36 cellular contexts compared by ENCODE assay signal in genomic region chr20:20816969-20817368, GRCh38.
"Had no signal": no experiment of that assay in that cellular context is flagged by ENCODE, and none has a peak within 500 bp of the region (broad histone marks: within the 10 kb centered on the region; RNA-seq: fewer than 3 reads in every experiment).

No MANE protein-coding gene starts in this region.

- ATAC-seq: activated CD8-positive, alpha-beta T cell treated with anti-CD3 and anti-CD28 coated beads for 36 hours; activated naive CD4-positive, alpha-beta T cell treated with anti-CD3 and anti-CD28 coated beads, Interleukin-2, amount 50 U/mL, for 72 hours; activated T-cell treated with anti-CD3 and anti-CD28 coated beads, Interleukin-2, amount 50 U/mL, for 4 hours; activated T-cell treated with anti-CD3 and anti-CD28 coated beads, Interleukin-2, amount 50 U/mL, for 72 hours; activated T-helper 17 cell treated with anti-CD3 and anti-CD28 coated beads, Interleukin-2, amount 50 U/mL, for 72 hours; body of pancreas had no signal

- FAIRE-seq: astrocyte, TTC549 had no signal

- DNase-seq: activated B cell treated with CpG ODN at 0.5 μM for 24 hours; activated CD4-positive, alpha-beta memory T cell treated with anti-CD3 and anti-CD28 coated beads for 36 hours; activated CD4-positive, alpha-beta T cell treated with anti-CD3 and anti-CD28 coated beads for 4 hours; activated CD4-positive, alpha-beta T cell treated with anti-CD3 and anti-CD28 coated beads, Interleukin-2, amount 10 ng/mL, durations not matched to agents 24 days and 14 days; activated CD4-positive, alpha-beta T cell treated with anti-CD3 and anti-CD28 coated beads, Interleukin-2, amount 50 U/mL, for 1 hour; activated CD4-positive, alpha-beta T cell treated with anti-CD3 and anti-CD28 coated beads, Interleukin-2, amount 50 U/mL, for 4 hours; activated CD4-positive, CD25-positive, alpha-beta regulatory T cell treated with anti-CD3 and anti-CD28 coated beads, Interleukin-2, amount 50 U/mL, for 72 hours; activated CD8-positive, alpha-beta memory T cell treated with anti-CD3 and anti-CD28 coated beads, Interleukin-2, amount 50 U/mL, for 4 hours; activated CD8-positive, alpha-beta T cell treated with anti-CD3 and anti-CD28 coated beads for 36 hours; activated effector memory CD4-positive, alpha-beta T cell treated with anti-CD3 and anti-CD28 coated beads, Interleukin-2, amount 50 U/mL, for 16 hours; activated gamma-delta T cell treated with Interleukin-2 at 50 U/mL for 16 hours; activated naive CD4-positive, alpha-beta T cell; activated naive CD4-positive, alpha-beta T cell treated with anti-CD3 and anti-CD28 coated beads for 36 hours; activated naive CD4-positive, alpha-beta T cell treated with anti-CD3 and anti-CD28 coated beads, Interleukin-2, amount 50 U/mL, for 16 hours; activated naive CD8-positive, alpha-beta T cell treated with anti-CD3 and anti-CD28 coated beads for 36 hours; activated T-cell treated with anti-CD3 and anti-CD28 coated beads for 4 hours; activated T-cell treated with anti-CD3 and anti-CD28 coated beads, Interleukin-2, amount 50 U/mL, for 1 hour; activated T-cell treated with anti-CD3 and anti-CD28 coated beads, Interleukin-2, amount 50 U/mL, for 4 hours; activated T-cell treated with anti-CD3 and anti-CD28 coated beads, Interleukin-2, amount 50 U/mL, for 72 hours; adrenal gland; amniotic stem cell; aorta; body of pancreas; brain microvascular endothelial cell; central memory CD4-positive, alpha-beta T cell; T-helper 1 cell; T-helper 2 cell; T-helper 9 cell had no signal

- H3K36me3 Mint-ChIP-seq: activated CD4-positive, alpha-beta memory T cell treated with anti-CD3 and anti-CD28 coated beads for 36 hours; activated naive CD4-positive, alpha-beta T cell treated with anti-CD3 and anti-CD28 coated beads, Interleukin-2, amount 50 U/mL, for 72 hours; activated naive CD8-positive, alpha-beta T cell treated with anti-CD3 and anti-CD28 coated beads for 36 hours had no signal

- H3K27ac Mint-ChIP-seq: activated B cell treated with CpG ODN at 0.5 μM for 24 hours; activated CD4-positive, alpha-beta memory T cell treated with anti-CD3 and anti-CD28 coated beads for 36 hours; activated CD4-positive, alpha-beta T cell treated with anti-CD3 and anti-CD28 coated beads, Interleukin-2, amount 10 ng/mL, durations not matched to agents 24 days and 14 days; activated CD8-positive, alpha-beta T cell treated with anti-CD3 and anti-CD28 coated beads for 36 hours; activated naive CD4-positive, alpha-beta T cell treated with anti-CD3 and anti-CD28 coated beads for 36 hours; activated naive CD4-positive, alpha-beta T cell treated with anti-CD3 and anti-CD28 coated beads, Interleukin-2, amount 50 U/mL, for 72 hours; activated naive CD8-positive, alpha-beta T cell treated with anti-CD3 and anti-CD28 coated beads for 36 hours; activated T-cell treated with anti-CD3 and anti-CD28 coated beads, Interleukin-2, amount 50 U/mL, for 72 hours; activated T-helper 1 cell treated with anti-CD3 and anti-CD28 coated beads, Interleukin-12 subunit alpha, Interleukin-12 subunit beta, Interleukin-2, Interleukin-4 antibody, amounts not matched to agents 30 ng/mL and 10 ng/mL and 1 ng/mL, durations not matched to agents 14 hours and 24 hours and 36 hours; activated T-helper 17 cell treated with anti-CD3 and anti-CD28 coated beads, Interleukin-2, amount 50 U/mL, for 72 hours; T-helper 1 cell treated with Interleukin-12 subunit alpha and Interleukin-12 subunit beta and Interleukin-4 antibody, amounts not matched to agents 30 μg/mL and 1 μg/mL, for 36 hours; T-helper 2 cell treated with Interferon-gamma antibody and Interleukin-4, amounts not matched to agents 5 μg/mL and 100 μg/mL, for 36 hours had no signal

- H3K9me3 ChIP-seq: adrenal gland, body of pancreas, breast epithelium had no signal

- H3K27me3 ChIP-seq: adrenal gland, body of pancreas, brain microvascular endothelial cell, breast epithelium had no signal

- H3K4me3 ChIP-seq: adrenal gland, body of pancreas, breast epithelium had no signal

- H3K4me3 Mint-ChIP-seq: activated B cell treated with CpG ODN at 0.5 μM for 24 hours; activated CD4-positive, alpha-beta memory T cell treated with anti-CD3 and anti-CD28 coated beads for 36 hours; activated CD4-positive, alpha-beta T cell treated with anti-CD3 and anti-CD28 coated beads, Interleukin-2, amount 10 ng/mL, durations not matched to agents 24 days and 14 days; activated CD8-positive, alpha-beta T cell treated with anti-CD3 and anti-CD28 coated beads for 36 hours; activated naive CD4-positive, alpha-beta T cell treated with anti-CD3 and anti-CD28 coated beads for 36 hours; activated naive CD8-positive, alpha-beta T cell treated with anti-CD3 and anti-CD28 coated beads for 36 hours; activated T-cell treated with anti-CD3 and anti-CD28 coated beads, Interleukin-2, amount 50 U/mL, for 4 hours; activated T-cell treated with anti-CD3 and anti-CD28 coated beads, Interleukin-2, amount 50 U/mL, for 72 hours; activated T-helper 1 cell treated with anti-CD3 and anti-CD28 coated beads, Interleukin-12 subunit alpha, Interleukin-12 subunit beta, Interleukin-2, Interleukin-4 antibody, amounts not matched to agents 30 ng/mL and 10 ng/mL and 1 ng/mL, durations not matched to agents 14 hours and 24 hours and 36 hours; activated T-helper 17 cell treated with anti-CD3 and anti-CD28 coated beads, Interleukin-2, amount 50 U/mL, for 72 hours; T-helper 1 cell treated with Interleukin-12 subunit alpha and Interleukin-12 subunit beta and Interleukin-4 antibody, amounts not matched to agents 30 μg/mL and 1 μg/mL, for 36 hours; T-helper 2 cell treated with Interferon-gamma antibody and Interleukin-4, amounts not matched to agents 5 μg/mL and 100 μg/mL, for 36 hours had no signal

- H3K27ac ChIP-seq: adrenal gland, body of pancreas, brain microvascular endothelial cell, breast epithelium had no signal

- H3K4me1 Mint-ChIP-seq: activated B cell treated with CpG ODN at 0.5 μM for 24 hours; activated CD4-positive, alpha-beta T cell treated with anti-CD3 and anti-CD28 coated beads, Interleukin-2, amount 10 ng/mL, durations not matched to agents 24 days and 14 days; activated naive CD8-positive, alpha-beta T cell treated with anti-CD3 and anti-CD28 coated beads for 36 hours; activated T-helper 17 cell treated with anti-CD3 and anti-CD28 coated beads, Interleukin-2, amount 50 U/mL, for 72 hours had no signal

- H3K9me3 Mint-ChIP-seq: activated B cell treated with CpG ODN at 0.5 μM for 24 hours; activated CD4-positive, alpha-beta memory T cell treated with anti-CD3 and anti-CD28 coated beads for 36 hours; activated CD4-positive, alpha-beta T cell treated with anti-CD3 and anti-CD28 coated beads, Interleukin-2, amount 10 ng/mL, durations not matched to agents 24 days and 14 days; activated CD8-positive, alpha-beta T cell treated with anti-CD3 and anti-CD28 coated beads for 36 hours; activated naive CD4-positive, alpha-beta T cell treated with anti-CD3 and anti-CD28 coated beads for 36 hours; activated naive CD4-positive, alpha-beta T cell treated with anti-CD3 and anti-CD28 coated beads, Interleukin-2, amount 50 U/mL, for 72 hours; activated naive CD8-positive, alpha-beta T cell treated with anti-CD3 and anti-CD28 coated beads for 36 hours; activated T-cell treated with anti-CD3 and anti-CD28 coated beads, Interleukin-2, amount 50 U/mL, for 4 hours; activated T-cell treated with anti-CD3 and anti-CD28 coated beads, Interleukin-2, amount 50 U/mL, for 72 hours; activated T-helper 1 cell treated with anti-CD3 and anti-CD28 coated beads, Interleukin-12 subunit alpha, Interleukin-12 subunit beta, Interleukin-2, Interleukin-4 antibody, amounts not matched to agents 30 ng/mL and 10 ng/mL and 1 ng/mL, durations not matched to agents 14 hours and 24 hours and 36 hours; activated T-helper 17 cell treated with anti-CD3 and anti-CD28 coated beads, Interleukin-2, amount 50 U/mL, for 72 hours; T-helper 1 cell treated with Interleukin-12 subunit alpha and Interleukin-12 subunit beta and Interleukin-4 antibody, amounts not matched to agents 30 μg/mL and 1 μg/mL, for 36 hours; T-helper 2 cell treated with Interferon-gamma antibody and Interleukin-4, amounts not matched to agents 5 μg/mL and 100 μg/mL, for 36 hours had no signal

- H3K36me3 ChIP-seq: adrenal gland, brain microvascular endothelial cell, breast epithelium had no signal

- H3K4me1 ChIP-seq: adrenal gland, body of pancreas had no signal
